Comparison of ENCODE assay signal across 8 cellular contexts in the genomic region with DNA sequence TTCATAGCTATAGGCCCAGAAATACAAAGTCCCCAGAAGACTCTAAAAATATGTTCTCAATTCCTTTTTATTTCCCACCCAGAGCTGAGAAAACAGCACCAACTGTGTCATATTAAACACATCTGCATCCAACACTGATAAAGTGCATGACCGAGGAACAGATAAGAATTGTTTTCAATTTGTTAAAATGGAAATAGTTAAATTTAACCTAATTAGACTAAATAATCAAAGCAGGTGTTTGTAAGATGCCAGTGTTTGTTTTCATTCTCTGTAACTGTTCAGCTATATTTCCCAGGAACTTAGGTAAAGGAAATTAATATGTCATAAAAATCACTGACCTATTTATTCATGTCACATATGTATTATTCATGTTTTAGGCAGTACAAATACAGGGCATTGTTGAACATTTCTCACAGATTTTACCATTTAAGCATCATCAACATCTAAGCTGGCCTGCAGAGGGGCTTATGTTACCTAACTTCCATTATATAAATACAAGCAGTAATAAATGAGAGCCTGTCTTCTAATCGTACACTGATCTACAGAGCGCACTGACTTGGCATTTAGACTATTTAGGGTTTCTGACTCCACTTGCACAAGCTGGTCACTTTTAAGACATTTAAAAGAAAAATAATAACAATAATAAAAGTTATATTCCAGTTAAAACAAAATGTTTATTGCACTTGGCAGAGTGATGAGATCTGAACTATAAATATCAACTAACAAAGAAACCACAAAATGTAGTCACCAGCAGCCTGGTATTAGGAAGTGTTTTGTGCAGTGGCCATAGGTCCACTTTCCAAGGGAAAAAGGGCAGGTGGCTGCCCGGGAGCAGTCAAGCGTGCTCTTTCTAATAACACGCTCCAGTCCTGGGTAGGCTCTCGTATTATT.
DNase-seq lines count a peak whose midpoint lies in the region; ATAC-seq lines count a peak whose summit lies in the region.

No MANE protein-coding gene starts in this region.

- in situ Hi-C loops in G401 (cut with HindIII; ENCODE audit: low sequenced_read_pairs), result no loop called here

- no peak for ATAC-seq in GM21717 (IDR thresholded peaks at IDR 0.05; ENCODE audit: unreplicated experiment)

- H3K4me3 ChIP-seq in skin epidermis, result no peak overlapping the region

- peak overlapping the region in 12 of 21 experiments; percentile 1 to 60 (median 34) for H3K27ac ChIP-seq in skin epidermis

- DNase-seq in G401 (ENCODE audit: low spot score) (peak; percentile 63), RPMI7951 (ENCODE audit: low read depth) (peak; percentile 83), glomerular visceral epithelial cell (ENCODE audit: extremely low spot score) (peak; percentile 59), cerebellar nuclear complex (lab: John Stamatoyannopoulos, UW) (no peak), NCI-H524 (lab: John Stamatoyannopoulos, UW) (no peak), NCI-H524 treated with DMSO at 0.1 percent for 48 hours (lab: John Stamatoyannopoulos, UW) (no peak)

Comparison
In these comparisons a context has a peak if more than half of its experiments do, and no peak if none do; other contexts are left out.
1. DNase-seq: peak in G401 (single experiment), RPMI7951 (single experiment) and glomerular visceral epithelial cell (single experiment); none in cerebellar nuclear complex (0 of 2), NCI-H524 (0 of 2) and NCI-H524 treated with DMSO at 0.1 percent for 48 hours (single experiment).